1 cellular context compared by ENCODE assay signal in genomic region chr17:50693041-50693682, GRCh38.
TF ChIP-seq lines count a peak whose summit lies in the region.

No MANE protein-coding gene starts in this region.

TF ChIP-seq in HepG2, 621 proteins besides CTCF, POLR2A, EP300 and RAD21 (continued from another document and continues in another):
- TF ChIP-seq ZNF263 (CRISPR knock-in tag; IDR thresholded peaks at IDR 0.05): no peak
- TF ChIP-seq MTA1 (CRISPR knock-in tag; IDR thresholded peaks at IDR 0.05; ENCODE audit: borderline replicate concordance): 0 out of 2 replicates have a peak, but pooled peaks have one; percentile 16
- TF ChIP-seq ZNF782 (CRISPR knock-in tag; IDR thresholded peaks at IDR 0.05; ENCODE audit: borderline replicate concordance): no peak
- no peak for TF ChIP-seq ZNF292 (CRISPR knock-in tag; IDR thresholded peaks at IDR 0.05; ENCODE audit: borderline replicate concordance, low read depth)
- no peak for TF ChIP-seq ZNF761 (CRISPR knock-in tag; conservative IDR thresholded peaks at IDR 0.05)
- TF ChIP-seq ZNF781 (CRISPR knock-in tag; IDR thresholded peaks at IDR 0.05; ENCODE audit: borderline replicate concordance, not compliant biosample characterization): no peak
- TF ChIP-seq ZNF772 (CRISPR knock-in tag; IDR thresholded peaks at IDR 0.05): no peak
- TF ChIP-seq ZNF354B (CRISPR knock-in tag; IDR thresholded peaks at IDR 0.05): no peak
- TF ChIP-seq ZNF343 (CRISPR knock-in tag; IDR thresholded peaks at IDR 0.05): no peak
- no peak for TF ChIP-seq ZNF607 (CRISPR knock-in tag; IDR thresholded peaks at IDR 0.05; ENCODE audit: borderline replicate concordance)
- TF ChIP-seq NCOA2 (CRISPR knock-in tag; IDR thresholded peaks at IDR 0.05): peak; percentile 82
- no peak for TF ChIP-seq ZNF567 (CRISPR knock-in tag; IDR thresholded peaks at IDR 0.05; ENCODE audit: borderline replicate concordance)
- TF ChIP-seq PAX8 (CRISPR knock-in tag; IDR thresholded peaks at IDR 0.05; ENCODE audit: borderline replicate concordance): no peak
- no peak for TF ChIP-seq MNT (IDR thresholded peaks at IDR 0.05)
- peak; percentile 63; the same call in 1 of the 2 replicates for TF ChIP-seq ATF2 (CRISPR knock-in tag; IDR thresholded peaks at IDR 0.05)
- no peak for TF ChIP-seq ZMAT5 (CRISPR knock-in tag; IDR thresholded peaks at IDR 0.05; ENCODE audit: borderline replicate concordance, low read depth)
- peak; percentile 16; the same call in 1 of the 2 replicates for TF ChIP-seq RBFOX2 (IDR thresholded peaks at IDR 0.05; ENCODE audit: low read depth, low read length)
- no peak for TF ChIP-seq CENPBD1 (CRISPR knock-in tag; IDR thresholded peaks at IDR 0.05; ENCODE audit: borderline replicate concordance, low read depth)
- TF ChIP-seq ZXDC (CRISPR knock-in tag; IDR thresholded peaks at IDR 0.05): no peak
- TF ChIP-seq NR0B2 (CRISPR knock-in tag; IDR thresholded peaks at IDR 0.05): no peak
- TF ChIP-seq ZNF121 (CRISPR knock-in tag; IDR thresholded peaks at IDR 0.05): no peak
- TF ChIP-seq JDP2 (CRISPR knock-in tag; IDR thresholded peaks at IDR 0.05; ENCODE audit: borderline replicate concordance): no peak
- no peak for TF ChIP-seq SNAPC2 (CRISPR knock-in tag; IDR thresholded peaks at IDR 0.05)
- no peak for TF ChIP-seq AGO1 (IDR thresholded peaks at IDR 0.05; ENCODE audit: low read depth, low read length, poor library complexity, severe bottlenecking)
- TF ChIP-seq ZNF558 (CRISPR knock-in tag; IDR thresholded peaks at IDR 0.05; ENCODE audit: borderline replicate concordance): no peak
- no peak for TF ChIP-seq ZBTB40 (IDR thresholded peaks at IDR 0.05)
- no peak; the same call in 1 of the 2 replicates for TF ChIP-seq ZBTB40 (CRISPR knock-in tag; IDR thresholded peaks at IDR 0.05)
- peak; percentile 72 for TF ChIP-seq BCL6 (CRISPR knock-in tag; IDR thresholded peaks at IDR 0.05)
- TF ChIP-seq ZNF572 (CRISPR knock-in tag; IDR thresholded peaks at IDR 0.05): no peak
- TF ChIP-seq TFDP2 (CRISPR knock-in tag; IDR thresholded peaks at IDR 0.05): no peak
- no peak for TF ChIP-seq PLSCR1 (CRISPR knock-in tag; IDR thresholded peaks at IDR 0.05; ENCODE audit: borderline replicate concordance)
- no peak for TF ChIP-seq ZBTB7B (CRISPR knock-in tag; IDR thresholded peaks at IDR 0.05)
- no peak for TF ChIP-seq ZFP82 (CRISPR knock-in tag; IDR thresholded peaks at IDR 0.05; ENCODE audit: borderline replicate concordance)
- TF ChIP-seq NFYB (CRISPR knock-in tag; IDR thresholded peaks at IDR 0.05): no peak
- TF ChIP-seq EHMT2 (IDR thresholded peaks at IDR 0.05; ENCODE audit: borderline replicate concordance, low read depth, low read length): no peak
- no peak; the same call in 1 of the 2 replicates for TF ChIP-seq ZNF777 (CRISPR knock-in tag; IDR thresholded peaks at IDR 0.05)
- no peak for TF ChIP-seq ZNF570 (CRISPR knock-in tag; IDR thresholded peaks at IDR 0.05; ENCODE audit: borderline replicate concordance)
- no peak for TF ChIP-seq ZNF20 (CRISPR knock-in tag; IDR thresholded peaks at IDR 0.05)
- TF ChIP-seq ZUFSP (CRISPR knock-in tag; IDR thresholded peaks at IDR 0.05; ENCODE audit: borderline replicate concordance): no peak
- TF ChIP-seq ZKSCAN1 (IDR thresholded peaks at IDR 0.05; ENCODE audit: low read length): 0 out of 2 replicates have a peak, but pooled peaks have one; percentile 31
